Comparison of ENCODE assay signal across 31 cellular contexts in genomic region chr16:82311528-82311927, GRCh38.
"Had no signal": no experiment of that assay in that cellular context is flagged by ENCODE, and none has a peak within 500 bp of the region (broad histone marks: within the 10 kb centered on the region; RNA-seq: fewer than 3 reads in every experiment).

No MANE protein-coding gene starts in this region.

- H3K9me3 Mint-ChIP-seq: activated B cell treated with CpG ODN at 0.5 μM for 24 hours; activated CD8-positive, alpha-beta T cell treated with anti-CD3 and anti-CD28 coated beads for 36 hours; activated naive CD4-positive, alpha-beta T cell treated with anti-CD3 and anti-CD28 coated beads for 36 hours; activated naive CD4-positive, alpha-beta T cell treated with anti-CD3 and anti-CD28 coated beads, Interleukin-2, amount 50 U/mL, for 24 hours; activated T-cell treated with anti-CD3 and anti-CD28 coated beads, Interleukin-2, amount 50 U/mL, for 4 hours; T-helper 2 cell treated with Interferon-gamma antibody and Interleukin-4, amounts not matched to agents 5 μg/mL and 100 μg/mL, for 36 hours had no signal

- H3K4me3 ChIP-seq: coronary artery, dorsolateral prefrontal cortex, esophagus muscularis mucosa, gastroesophageal sphincter had no signal

- FAIRE-seq: astrocyte, bronchial epithelial cell had no signal

- H3K4me1 Mint-ChIP-seq: activated B cell treated with CpG ODN at 0.5 μM for 24 hours; activated naive CD4-positive, alpha-beta T cell treated with anti-CD3 and anti-CD28 coated beads, Interleukin-2, amount 50 U/mL, for 24 hours; activated T-helper 17 cell treated with anti-CD3 and anti-CD28 coated beads, Interleukin-2, amount 50 U/mL, for 72 hours; T-helper 17 cell had no signal

- H3K4me1 ChIP-seq: gastroesophageal sphincter had no signal

- H3K36me3 Mint-ChIP-seq: activated naive CD4-positive, alpha-beta T cell treated with anti-CD3 and anti-CD28 coated beads, Interleukin-2, amount 50 U/mL, for 24 hours had no signal

- H3K27ac ChIP-seq: brain microvascular endothelial cell, dorsolateral prefrontal cortex, esophagus muscularis mucosa, gastroesophageal sphincter, WERI-Rb-1 had no signal

- H3K27me3 Mint-ChIP-seq: central memory CD8-positive, alpha-beta T cell; dendritic cell treated with granulocyte-macrophage colony-stimulating factor and Interleukin-4, amounts not matched to agents 40 ng/mL and 50 ng/mL, for 4 days had no signal

- H3K9me3 ChIP-seq: esophagus muscularis mucosa had no signal

- DNase-seq: activated B cell treated with CpG ODN at 0.5 μM for 24 hours; activated CD4-positive, alpha-beta T cell treated with anti-CD3 and anti-CD28 coated beads for 48 hours; activated CD4-positive, alpha-beta T cell treated with anti-CD3 and anti-CD28 coated beads, Interleukin-2, amount 50 U/mL, for 1 hour; activated CD4-positive, alpha-beta T cell treated with anti-CD3 and anti-CD28 coated beads, Interleukin-2, amount 50 U/mL, for 48 hours; activated CD8-positive, alpha-beta memory T cell treated with anti-CD3 and anti-CD28 coated beads for 24 hours; activated CD8-positive, alpha-beta T cell treated with anti-CD3 and anti-CD28 coated beads for 36 hours; activated effector memory CD4-positive, alpha-beta T cell treated with Interleukin-2 at 50 U/mL for 16 hours; activated naive CD4-positive, alpha-beta T cell treated with anti-CD3 and anti-CD28 coated beads for 36 hours; activated T-cell treated with anti-CD3 and anti-CD28 coated beads, Interleukin-2, amount 50 U/mL, for 4 hours; amniotic stem cell; anterior cingulate cortex; brain microvascular endothelial cell; dorsolateral prefrontal cortex; effector memory CD4-positive, alpha-beta T cell; erythroblast; foreskin melanocyte; T-helper 1 cell; T-helper 17 cell; T1000; WERI-Rb-1 had no signal

- ATAC-seq: activated CD4-positive, CD25-positive, alpha-beta regulatory T cell treated with anti-CD3 and anti-CD28 coated beads, Interleukin-2, amount 50 U/mL, for 24 hours; activated CD8-positive, alpha-beta T cell treated with anti-CD3 and anti-CD28 coated beads for 36 hours; activated T-cell treated with anti-CD3 and anti-CD28 coated beads, Interleukin-2, amount 50 U/mL, for 4 hours; activated T-helper 17 cell treated with anti-CD3 and anti-CD28 coated beads, Interleukin-2, amount 50 U/mL, for 72 hours; gastroesophageal sphincter; T-helper 17 cell had no signal

- H3K27me3 ChIP-seq: brain microvascular endothelial cell, dorsolateral prefrontal cortex, esophagus muscularis mucosa had no signal

- H3K36me3 ChIP-seq: brain microvascular endothelial cell, esophagus muscularis mucosa, gastroesophageal sphincter, WERI-Rb-1 had no signal

- H3K27ac Mint-ChIP-seq: activated B cell treated with CpG ODN at 0.5 μM for 24 hours; activated CD8-positive, alpha-beta T cell treated with anti-CD3 and anti-CD28 coated beads for 36 hours; activated naive CD4-positive, alpha-beta T cell treated with anti-CD3 and anti-CD28 coated beads for 36 hours; activated naive CD4-positive, alpha-beta T cell treated with anti-CD3 and anti-CD28 coated beads, Interleukin-2, amount 50 U/mL, for 24 hours; activated T-helper 17 cell treated with anti-CD3 and anti-CD28 coated beads, Interleukin-2, amount 50 U/mL, for 72 hours; dendritic cell treated with granulocyte-macrophage colony-stimulating factor and Interleukin-4, amounts not matched to agents 40 ng/mL and 50 ng/mL, for 4 days; T-helper 17 cell; T-helper 2 cell treated with Interferon-gamma antibody and Interleukin-4, amounts not matched to agents 5 μg/mL and 100 μg/mL, for 36 hours had no signal

- H3K4me3 Mint-ChIP-seq: activated B cell treated with CpG ODN at 0.5 μM for 24 hours; activated CD8-positive, alpha-beta T cell treated with anti-CD3 and anti-CD28 coated beads for 36 hours; activated naive CD4-positive, alpha-beta T cell treated with anti-CD3 and anti-CD28 coated beads for 36 hours; activated naive CD4-positive, alpha-beta T cell treated with anti-CD3 and anti-CD28 coated beads, Interleukin-2, amount 50 U/mL, for 24 hours; activated T-cell treated with anti-CD3 and anti-CD28 coated beads, Interleukin-2, amount 50 U/mL, for 4 hours; activated T-helper 17 cell treated with anti-CD3 and anti-CD28 coated beads, Interleukin-2, amount 50 U/mL, for 72 hours; central memory CD8-positive, alpha-beta T cell; dendritic cell treated with granulocyte-macrophage colony-stimulating factor and Interleukin-4, amounts not matched to agents 40 ng/mL and 50 ng/mL, for 4 days; T-helper 17 cell; T-helper 2 cell treated with Interferon-gamma antibody and Interleukin-4, amounts not matched to agents 5 μg/mL and 100 μg/mL, for 36 hours had no signal
